ENCODE assay signal across 10 cellular contexts in the genomic region with DNA sequence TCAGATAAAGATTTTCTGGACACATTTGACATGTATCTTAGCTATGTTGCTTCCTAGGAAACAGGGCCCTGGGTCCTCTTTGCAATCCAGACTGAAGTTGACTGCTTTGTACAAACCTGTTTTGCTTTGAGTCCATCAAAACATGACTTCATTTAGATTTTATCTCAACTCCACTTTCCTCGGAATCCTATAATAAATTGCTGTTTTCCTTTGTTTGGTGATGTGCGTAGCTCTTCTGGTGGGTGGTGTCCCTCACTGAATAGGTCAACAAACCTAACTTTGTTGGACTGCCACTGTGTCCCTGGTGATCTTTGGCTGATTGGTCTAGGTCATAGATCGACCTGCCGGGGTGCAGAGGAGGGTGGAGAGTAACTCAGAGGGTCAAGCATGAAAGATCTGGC. TPM values are rescaled to one million over a fixed set of nuclear protein-coding genes. Genes with fewer than 3 reads are reported as not detected.
DNase-seq lines count a peak whose midpoint lies in the region; ATAC-seq and TF ChIP-seq lines count a peak whose summit lies in the region.
"Had no signal": no experiment of that assay in that cellular context is flagged by ENCODE, and none has a peak within 500 bp of the region (broad histone marks: within the 10 kb centered on the region; RNA-seq: fewer than 3 reads in every experiment).

No MANE protein-coding gene starts in this region.

- peaks cover 52 to 78% (median 64%) of the 10 kb centered on the region in 4 donors for H3K4me1 Mint-ChIP-seq in CD4-positive, alpha-beta memory T cell

- no peak for DNase-seq in CD4-positive, alpha-beta memory T cell
- DNase-seq in RWPE1 (ENCODE audit: low spot score) = no peak
- DNase-seq in esophagus squamous epithelium (lab: John Stamatoyannopoulos, UW) = no peak
- DNase-seq in putamen (ENCODE audit: low spot score) = peak; percentile 33
- no peak for DNase-seq in NCI-H2227 (lab: John Stamatoyannopoulos, UW; ENCODE audit: unreplicated experiment)
- no peak for DNase-seq in ascending aorta (ENCODE audit: low spot score in 2 of 2)
- DNase-seq: effector memory CD4-positive, alpha-beta T cell; KG1; SW 1271 had no signal

- CTCF ChIA-PET in CD4-positive, alpha-beta memory T cell (lab: Charles Lee; ENCODE audit: partially characterized antibody) = interaction anchor here (0.9 to 1.3 kb wide), 5 partner anchors 12 to 107 kb away, joined by 3 to 4 read pairs (median 3); no protein-coding TSS in a partner anchor
- CTCF ChIA-PET in RWPE1 (lab: Yijun Ruan, JAX) = interaction anchor here (0.6 kb wide), 1 partner anchor 97 kb away, joined by 3 read pairs; no protein-coding TSS in a partner anchor

- no peaks in the 10 kb centered on the region for H3K36me3 ChIP-seq in CD4-positive, alpha-beta memory T cell (ENCODE audit: insufficient read depth, low read length)
- no peaks in the 10 kb centered on the region for H3K36me3 ChIP-seq in esophagus squamous epithelium
- no peaks in the 10 kb centered on the region for H3K36me3 ChIP-seq in ascending aorta

- no peaks in the 10 kb centered on the region for H3K27me3 Mint-ChIP-seq in CD4-positive, alpha-beta memory T cell

- peak overlapping the region in 2 of 7 donors; percentile 48 to 82 for H3K27ac Mint-ChIP-seq in CD4-positive, alpha-beta memory T cell

- H3K9me3 ChIP-seq in CD4-positive, alpha-beta memory T cell (ENCODE audit: control insufficient read depth in 1 of 2, low read length in 2 of 2) = no peaks in the 10 kb centered on the region
- H3K9me3 ChIP-seq in esophagus squamous epithelium (no peaks in the 10 kb centered on the region), ascending aorta (no peaks in the 10 kb centered on the region)

- no peaks in the 10 kb centered on the region for H3K9me3 Mint-ChIP-seq in CD4-positive, alpha-beta memory T cell

- 81 to 92% methylated on average over 2 to 4 of the region's 4 CpGs for WGBS in esophagus squamous epithelium, 2 donors

- peaks cover 0 to 3% of the 10 kb centered on the region in 2 donors for H3K36me3 Mint-ChIP-seq in CD4-positive, alpha-beta memory T cell

- H3K27ac ChIP-seq in CD4-positive, alpha-beta memory T cell (ENCODE audit: low read depth, low read length) = no peak overlapping the region
- H3K27ac ChIP-seq in RWPE1 = peak overlapping the region; percentile 94
- peak overlapping the region in 3 of 4 donors; percentile 80 to 84 (median 80) for H3K27ac ChIP-seq in esophagus squamous epithelium
- H3K27ac ChIP-seq in ascending aorta = peak overlapping the region in 1 of 2 donors; percentile 3

- no peaks in the 10 kb centered on the region for H3K27me3 ChIP-seq in CD4-positive, alpha-beta memory T cell (ENCODE audit: insufficient read depth, low read length)
- H3K27me3 ChIP-seq in esophagus squamous epithelium (no peaks in the 10 kb centered on the region), ascending aorta (no peaks in the 10 kb centered on the region)

- intact Hi-C loops in CD4-positive, alpha-beta memory T cell (cut with micrococcal nuclease) = no loop called here
- intact Hi-C loops in esophagus squamous epithelium (cut with DNase I) = no loop called here
- intact Hi-C loops in ascending aorta (cut with DNase I) = no loop called here

- ATAC-seq in GM19328 (IDR thresholded peaks at IDR 0.05; ENCODE audit: unreplicated experiment) = no peak

- peak overlapping the region in 6 of 8 donors; percentile 53 to 96 (median 90) for H3K4me3 Mint-ChIP-seq in CD4-positive, alpha-beta memory T cell

- POLR2A ChIA-PET in CD4-positive, alpha-beta memory T cell (lab: Charles Lee; ENCODE audit: partially characterized antibody) = interaction anchor here (0.6 to 1.3 kb wide), 4 partner anchors 79 to 661 kb away, joined by 3 to 5 read pairs (median 4); no protein-coding TSS in a partner anchor
- POLR2A ChIA-PET in RWPE1 (lab: Yijun Ruan, JAX; ENCODE audit: low non-redundant PET) = no interaction called here

- no peak for TF ChIP-seq POLR2A in esophagus squamous epithelium (IDR thresholded peaks at IDR 0.05)

- no peak overlapping the region for H3K4me3 ChIP-seq in CD4-positive, alpha-beta memory T cell (ENCODE audit: low read length in 2 of 2)
- H3K4me3 ChIP-seq in esophagus squamous epithelium (no peak overlapping the region), ascending aorta (peak overlapping the region in 1 of 2 donors; percentile 63)

- TF ChIP-seq CTCF in RWPE1 (conservative IDR thresholded peaks at IDR 0.05; ENCODE audit: low read depth) = no peak
- TF ChIP-seq CTCF in esophagus squamous epithelium (IDR thresholded peaks at IDR 0.05) = no peak
- TF ChIP-seq CTCF in ascending aorta (IDR thresholded peaks at IDR 0.05) = no peak

- H3K4me1 ChIP-seq in CD4-positive, alpha-beta memory T cell (ENCODE audit: insufficient read depth, low read length) = peaks cover 68% of the 10 kb centered on the region
- peaks cover 3 to 54% (median 23%) of the 10 kb centered on the region in 3 donors for H3K4me1 ChIP-seq in esophagus squamous epithelium
- H3K4me1 ChIP-seq in ascending aorta = no peaks in the 10 kb centered on the region

RNA-seq across cellular contexts. Expression of a gene that starts 0.7 kb away (rescaled TPM):
- 1 to 10 TPM; 7.0 to 7.3 TPM for total RNA-seq in CD4-positive, alpha-beta memory T cell
- polyA plus RNA-seq in CD4-positive, alpha-beta memory T cell = 1 to 10 TPM; 3.8 to 8.6 TPM
- total RNA-seq in esophagus squamous epithelium (1 to 10 TPM; 1.6 to 2.7 (median 2.2) TPM), ascending aorta (1.1 TPM)
